Comparison of ENCODE assay signal across 26 cellular contexts in the genomic region with DNA sequence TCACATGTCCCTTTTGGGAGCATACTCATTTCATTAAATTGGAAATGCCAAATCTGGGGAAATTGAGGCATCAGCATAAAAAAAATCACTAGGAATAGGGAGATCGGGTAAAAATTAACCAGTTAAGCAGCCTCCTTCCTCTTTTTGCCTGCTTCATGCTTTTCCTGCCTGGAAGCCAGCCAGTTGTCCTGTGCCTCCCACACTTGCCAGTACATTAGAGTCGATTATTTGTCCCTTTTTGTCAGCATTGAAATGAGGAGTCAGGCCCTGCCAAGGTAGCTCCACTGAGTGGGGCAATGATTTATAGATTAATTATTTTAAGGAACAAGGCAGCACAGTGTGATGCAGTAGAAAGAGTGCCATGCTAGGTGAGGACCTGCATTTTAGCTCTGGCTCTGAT. TPM values are rescaled to one million over a fixed set of nuclear protein-coding genes. Genes with fewer than 3 reads are reported as not detected.
"Had no signal": no experiment of that assay in that cellular context is flagged by ENCODE, and none has a peak within 500 bp of the region (broad histone marks: within the 10 kb centered on the region; RNA-seq: fewer than 3 reads in every experiment).

No MANE protein-coding gene starts in this region.

- H3K27me3 ChIP-seq: tibial nerve, vagina had no signal

- H3K36me3 ChIP-seq: heart right ventricle, tibial nerve, vagina, WERI-Rb-1 had no signal

- DNase-seq: activated CD4-positive, alpha-beta T cell treated with anti-CD3 and anti-CD28 coated beads, Interleukin-2, amount 10 ng/mL, durations not matched to agents 7 days and 5 days; activated CD4-positive, CD25-positive, alpha-beta regulatory T cell treated with anti-CD3 and anti-CD28 coated beads, Interleukin-2, amount 50 U/mL, for 72 hours; activated CD8-positive, alpha-beta memory T cell treated with anti-CD3 and anti-CD28 coated beads, Interleukin-2, amount 10 ng/mL, durations not matched to agents 7 days and 5 days; activated CD8-positive, alpha-beta T cell treated with anti-CD3 and anti-CD28 coated beads for 36 hours; activated gamma-delta T cell treated with Interleukin-2 at 50 U/mL for 16 hours; activated T-cell treated with anti-CD3 and anti-CD28 coated beads for 4 hours; aorta; effector CD4-positive, alpha-beta T cell; heart right ventricle; islet precursor cell; left colon; mesenchymal stem cell; nephron progenitor cell; nucleus accumbens; small intestine; stimulated activated CD4-positive, alpha-beta T cell treated with anti-CD3 and anti-CD28 coated beads, Interleukin-2, amount 100 ng/mL, for 24 hours; stimulated activated naive CD8-positive, alpha-beta T cell treated with anti-CD3 and anti-CD28 coated beads, Interleukin-15, amount 100 ng/mL, for 72 hours; WERI-Rb-1 had no signal

- H3K4me1 ChIP-seq: tibial nerve, vagina had no signal

- H3K4me3 ChIP-seq: heart right ventricle, tibial nerve, vagina had no signal

- FAIRE-seq: endometrium, small intestine had no signal

- H3K27ac ChIP-seq: heart right ventricle, tibial nerve, vagina, WERI-Rb-1 had no signal

- ATAC-seq: activated CD8-positive, alpha-beta memory T cell treated with anti-CD3 and anti-CD28 coated beads, Interleukin-2, amount 10 ng/mL, durations not matched to agents 7 days and 5 days; activated CD8-positive, alpha-beta T cell treated with anti-CD3 and anti-CD28 coated beads for 36 hours; activated naive CD4-positive, alpha-beta T cell treated with anti-CD3 and anti-CD28 coated beads, Interleukin-2, amount 50 U/mL, for 72 hours; heart right ventricle; left colon; sciatic nerve; stimulated activated effector memory CD8-positive, alpha-beta T cell treated with anti-CD3 and anti-CD28 coated beads, Interleukin-12 subunit alpha, Interleukin-12 subunit beta, amount 100 ng/mL, for 72 hours; stimulated activated naive CD8-positive, alpha-beta T cell treated with anti-CD3 and anti-CD28 coated beads, Interleukin-15, amount 100 ng/mL, for 72 hours had no signal

- H3K9me3 ChIP-seq: heart right ventricle, tibial nerve, vagina had no signal

RNA-seq across cellular contexts. Expression of a gene that starts 55.3 kb away (rescaled TPM):
- total RNA-seq: epithelial cell of proximal tubule, fibroblast of villous mesenchyme had no signal
